Comparison of ENCODE assay signal across 18 cellular contexts in genomic region chr4:169849456-169849855, GRCh38.
"Had no signal": no experiment of that assay in that cellular context is flagged by ENCODE, and none has a peak within 500 bp of the region (broad histone marks: within the 10 kb centered on the region; RNA-seq: fewer than 3 reads in every experiment).

No MANE protein-coding gene starts in this region.

- H3K4me3 Mint-ChIP-seq: dendritic cell treated with granulocyte-macrophage colony-stimulating factor and Interleukin-4, amounts not matched to agents 40 ng/mL and 50 ng/mL, for 4 days; effector memory CD8-positive, alpha-beta T cell; naive thymus-derived CD8-positive, alpha-beta T cell; neural crest cell had no signal

- H3K4me3 ChIP-seq: gastrocnemius medialis, heart right ventricle, right atrium auricular region, stomach, upper lobe of right lung had no signal

- FAIRE-seq: colon, small intestine had no signal

- H3K4me1 Mint-ChIP-seq: naive thymus-derived CD8-positive, alpha-beta T cell; neural crest cell had no signal

- H3K27ac Mint-ChIP-seq: dendritic cell treated with granulocyte-macrophage colony-stimulating factor and Interleukin-4, amounts not matched to agents 40 ng/mL and 50 ng/mL, for 4 days; effector memory CD8-positive, alpha-beta T cell had no signal

- H3K36me3 Mint-ChIP-seq: naive thymus-derived CD8-positive, alpha-beta T cell had no signal

- H3K4me1 ChIP-seq: gastrocnemius medialis, heart right ventricle, right atrium auricular region, stomach, upper lobe of right lung had no signal

- H3K27ac ChIP-seq: gastrocnemius medialis, heart right ventricle, right atrium auricular region, stomach, upper lobe of right lung had no signal

- H3K27me3 ChIP-seq: gastrocnemius medialis, right atrium auricular region, upper lobe of right lung had no signal

- H3K36me3 ChIP-seq: gastrocnemius medialis, heart right ventricle, right atrium auricular region, stomach, upper lobe of right lung had no signal

- ATAC-seq: effector memory CD8-positive, alpha-beta T cell; gastrocnemius medialis; heart right ventricle; left cardiac atrium; naive thymus-derived CD8-positive, alpha-beta T cell; upper lobe of right lung had no signal

- DNase-seq: cerebellar nuclear complex; effector memory CD8-positive, alpha-beta T cell; gastrocnemius medialis; heart right ventricle; islet precursor cell; left cardiac atrium; naive thymus-derived CD8-positive, alpha-beta T cell; posterior cingulate gyrus; small intestine; stimulated activated CD4-positive, alpha-beta T cell treated with anti-CD3 and anti-CD28 coated beads, Interleukin-12 subunit alpha, Interleukin-12 subunit beta, amount 100 ng/mL, for 4 hours; stimulated activated naive CD4-positive, alpha-beta T cell; stomach; substantia nigra; upper lobe of right lung had no signal

- H3K9me3 Mint-ChIP-seq: dendritic cell treated with granulocyte-macrophage colony-stimulating factor and Interleukin-4, amounts not matched to agents 40 ng/mL and 50 ng/mL, for 4 days; effector memory CD8-positive, alpha-beta T cell; naive thymus-derived CD8-positive, alpha-beta T cell; neural crest cell had no signal
